ENCODE assay signal across 14 cellular contexts in the genomic region with DNA sequence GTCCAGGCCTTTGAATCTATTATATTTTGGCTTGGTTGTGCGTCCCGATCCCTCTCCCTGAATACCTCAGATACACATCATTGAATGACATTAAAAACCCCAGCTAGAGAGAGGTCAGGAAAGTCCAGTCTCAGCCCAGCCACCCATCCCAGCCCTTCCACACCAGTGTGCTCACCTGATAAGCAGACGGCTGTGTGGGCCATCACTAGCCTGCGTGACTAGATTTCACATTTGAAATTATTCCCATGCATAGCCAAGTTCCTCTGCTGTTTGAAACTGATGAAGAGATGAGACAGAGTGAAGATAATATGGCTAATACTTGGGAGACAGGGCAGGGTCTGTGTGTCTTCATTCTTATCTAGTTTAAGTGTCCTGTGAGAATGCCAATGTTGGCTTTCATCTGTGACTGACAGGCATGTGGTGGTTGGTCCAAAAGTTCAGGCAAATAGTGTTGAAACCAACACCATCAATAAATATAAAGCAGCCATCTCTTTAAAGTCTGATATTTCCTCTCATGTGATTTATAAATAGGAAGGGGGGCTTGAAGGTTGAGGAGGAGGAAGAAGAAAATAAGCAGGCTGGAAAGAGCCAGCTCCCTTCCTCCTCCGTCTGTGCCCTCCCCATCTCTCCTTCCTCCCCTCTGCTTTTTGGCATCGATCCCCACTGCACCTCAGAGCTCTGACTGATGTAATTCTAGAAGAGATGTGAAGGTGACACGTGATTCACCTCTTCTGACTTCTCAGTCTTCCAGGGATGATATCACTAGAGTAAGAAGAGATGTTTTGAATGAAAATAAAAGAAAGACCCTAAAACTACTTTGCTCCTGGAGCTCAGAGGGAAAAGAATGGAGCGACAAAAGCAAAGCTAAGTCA. TPM values are rescaled to one million over a fixed set of nuclear protein-coding genes. Genes with fewer than 3 reads are reported as not detected.
DNase-seq lines count a peak whose midpoint lies in the region; ATAC-seq, FAIRE-seq and TF ChIP-seq lines count a peak whose summit lies in the region.
"Had no signal": no experiment of that assay in that cellular context is flagged by ENCODE, and none has a peak within 500 bp of the region (broad histone marks: within the 10 kb centered on the region; RNA-seq: fewer than 3 reads in every experiment).

No MANE protein-coding gene starts in this region.

- H3K36me3 Mint-ChIP-seq in WTC11: no peaks in the 10 kb centered on the region
- peaks cover 0 to 7% of the 10 kb centered on the region in 2 donors for H3K36me3 Mint-ChIP-seq in naive B cell
- H3K36me3 Mint-ChIP-seq in naive thymus-derived CD8-positive, alpha-beta T cell: no peaks in the 10 kb centered on the region

- no peaks in the 10 kb centered on the region for H3K9me3 Mint-ChIP-seq in WTC11
- H3K9me3 Mint-ChIP-seq in naive B cell: peaks cover 0 to 5% (median 0%) of the 10 kb centered on the region in 7 donors
- H3K9me3 Mint-ChIP-seq in naive thymus-derived CD8-positive, alpha-beta T cell: no peaks in the 10 kb centered on the region
- H3K9me3 Mint-ChIP-seq: activated T-helper 2 cell treated with anti-CD3 and anti-CD28 coated beads, Interferon-gamma antibody, Interleukin-2, Interleukin-4, amounts not matched to agents 10 μg/mL and 5 μg/mL and 100 μg/mL, durations not matched to agents 14 hours and 24 hours and 36 hours had no signal

- intact Hi-C loops in posterior cingulate gyrus (cut with DNase I): loop anchor here (5.0 kb wide), 1 partner anchor 67 kb away; no protein-coding TSS in a partner anchor

- DNase-seq in DMS 273 (lab: John Stamatoyannopoulos, UW; ENCODE audit: unreplicated experiment) (peak; percentile 94), KBM-7 (peak; percentile 43), WTC11 (ENCODE audit: low spot score) (no peak), naive B cell (no peak), GM12891 (ENCODE audit: insufficient read length, low spot score) (no peak), posterior cingulate gyrus (no peak)
- DNase-seq in naive thymus-derived CD8-positive, alpha-beta T cell: no peak
- DNase-seq: Calu3, WERI-Rb-1 had no signal

- TF ChIP-seq POLR2A in GM12891 (IDR thresholded peaks at IDR 0.05; ENCODE audit: low read depth, low read length): no peak

- in situ Hi-C loops in KBM-7 (cut with MboI; ENCODE audit: low pct_unique_long_range_greater_than_20kb, low sequenced_read_pairs): loop anchor here (25.0 kb wide), 2 partner anchors 422 to 847 kb away; partner anchors contain the start of gene PPP1R2

- TF ChIP-seq CTCF in WTC11 (IDR thresholded peaks at IDR 0.05): no peak

- POLR2A ChIA-PET in WTC11 (lab: Charles Lee): interaction anchor here (1.0 kb wide), 1 partner anchor 16 kb away, joined by 3 read pairs; no protein-coding TSS in a partner anchor
- POLR2A ChIA-PET in naive thymus-derived CD8-positive, alpha-beta T cell (lab: Charles Lee): no interaction called here

- no peak for FAIRE-seq in GM12891 (lab: Jason Lieb, UNC)
- FAIRE-seq: endometrium, H1, keratinocyte had no signal

- H3K4me3 Mint-ChIP-seq in WTC11: no peak overlapping the region
- H3K4me3 Mint-ChIP-seq in naive B cell: peak overlapping the region; percentile 59 to 88 (median 77)
- H3K4me3 Mint-ChIP-seq in naive thymus-derived CD8-positive, alpha-beta T cell: no peak overlapping the region

- peaks cover 33% of the 10 kb centered on the region for H3K4me1 Mint-ChIP-seq in WTC11
- peaks cover 64 to 78% (median 73%) of the 10 kb centered on the region in 3 donors for H3K4me1 Mint-ChIP-seq in naive B cell
- peaks cover 12 to 57% (median 29%) of the 10 kb centered on the region in 4 donors for H3K4me1 Mint-ChIP-seq in naive thymus-derived CD8-positive, alpha-beta T cell

- no peak for ATAC-seq in WTC11
- ATAC-seq in naive B cell (ENCODE audit: low read depth in 2 of 2): no peak
- no peak for ATAC-seq in naive thymus-derived CD8-positive, alpha-beta T cell
- no peak for ATAC-seq in HG02759 (IDR thresholded peaks at IDR 0.05; ENCODE audit: unreplicated experiment)

- CTCF ChIA-PET in WTC11 (lab: Charles Lee): no interaction called here

- peaks cover 21% of the 10 kb centered on the region for H3K27me3 Mint-ChIP-seq in WTC11 (ENCODE audit: low read depth)
- H3K27me3 Mint-ChIP-seq in naive B cell: no peaks in the 10 kb centered on the region
- peaks cover 0 to 40% (median 8%) of the 10 kb centered on the region in 5 donors for H3K27me3 Mint-ChIP-seq in naive thymus-derived CD8-positive, alpha-beta T cell

- H3K27ac Mint-ChIP-seq in WTC11 (no peak overlapping the region), naive B cell (peak overlapping the region; percentile 91 to 97 (median 96))
- peak overlapping the region in 2 of 10 donors; percentile 16 to 55 for H3K27ac Mint-ChIP-seq in naive thymus-derived CD8-positive, alpha-beta T cell
- H3K27ac Mint-ChIP-seq: activated T-helper 2 cell treated with anti-CD3 and anti-CD28 coated beads, Interferon-gamma antibody, Interleukin-2, Interleukin-4, amounts not matched to agents 10 μg/mL and 5 μg/mL and 100 μg/mL, durations not matched to agents 14 hours and 24 hours and 36 hours had no signal

TF ChIP-seq in WTC11, 78 proteins besides CTCF, POLR2A, EP300 and RAD21:
- TF ChIP-seq SOX15 (CRISPR knock-in tag; IDR thresholded peaks at IDR 0.05): no peak
- TF ChIP-seq, protein P1, sequence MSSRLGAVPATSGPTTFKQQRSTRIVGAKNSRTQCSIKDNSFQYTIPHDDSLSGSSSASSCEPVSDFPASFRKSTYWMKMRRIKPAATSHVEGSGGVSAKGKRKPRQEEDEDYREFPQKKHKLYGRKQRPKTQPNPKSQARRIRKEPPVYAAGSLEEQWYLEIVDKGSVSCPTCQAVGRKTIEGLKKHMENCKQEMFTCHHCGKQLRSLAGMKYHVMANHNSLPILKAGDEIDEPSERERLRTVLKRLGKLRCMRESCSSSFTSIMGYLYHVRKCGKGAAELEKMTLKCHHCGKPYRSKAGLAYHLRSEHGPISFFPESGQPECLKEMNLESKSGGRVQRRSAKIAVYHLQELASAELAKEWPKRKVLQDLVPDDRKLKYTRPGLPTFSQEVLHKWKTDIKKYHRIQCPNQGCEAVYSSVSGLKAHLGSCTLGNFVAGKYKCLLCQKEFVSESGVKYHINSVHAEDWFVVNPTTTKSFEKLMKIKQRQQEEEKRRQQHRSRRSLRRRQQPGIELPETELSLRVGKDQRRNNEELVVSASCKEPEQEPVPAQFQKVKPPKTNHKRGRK (CRISPR knock-in tag; IDR thresholded peaks at IDR 0.05; ENCODE audit: borderline replicate concordance): no peak
- no peak for TF ChIP-seq RORB (CRISPR knock-in tag; IDR thresholded peaks at IDR 0.05)
- TF ChIP-seq GABPB1 (CRISPR knock-in tag; IDR thresholded peaks at IDR 0.05): peak; percentile 44; the same call in 1 of the 2 replicates
- TF ChIP-seq JAZF1 (CRISPR knock-in tag; IDR thresholded peaks at IDR 0.05): no peak

TF ChIP-seq in GM12891, 5 proteins besides CTCF, POLR2A, EP300 and RAD21:
- TF ChIP-seq TAF1 (IDR thresholded peaks at IDR 0.05; ENCODE audit: low read depth, low read length) (no peak), POU2F2 (IDR thresholded peaks at IDR 0.05; ENCODE audit: low read depth, low read length) (no peak), SPI1 (IDR thresholded peaks at IDR 0.05; ENCODE audit: low read depth, low read length) (no peak), POLR2AphosphoS5 (IDR thresholded peaks at IDR 0.05; ENCODE audit: low read depth, low read length) (no peak), PAX5 (IDR thresholded peaks at IDR 0.05; ENCODE audit: insufficient read depth, low read length, severe bottlenecking) (no peak)

RNA-seq across cellular contexts. Expression of gene FAM43A, which starts 5.1 kb away (rescaled TPM):
- total RNA-seq in WTC11 (2021): 2.6 to 3.8 TPM (median 3.7 TPM) in 3 replicates
- 10 to 100 TPM; 15.4 to 69.3 (median 35.4) TPM for polyA plus RNA-seq in naive B cell (ENCODE audit: low read depth in 6 of 6)
- 1 to 10 TPM; 3.5 to 3.8 TPM for total RNA-seq in naive thymus-derived CD8-positive, alpha-beta T cell
- 1 to 10 TPM in 1 of 3 donors, under 1 TPM in 2; 0.40 to 1.1 (median 0.53) TPM for polyA plus RNA-seq in naive thymus-derived CD8-positive, alpha-beta T cell
- 4.6 TPM for polyA plus RNA-seq in GM12891 (2012; ENCODE audit: low read depth, missing spikeins)

RNA-seq across cellular contexts. Expression of gene LSG1, which starts 18.7 kb away (rescaled TPM):
- total RNA-seq in WTC11 (2021): 42.9 to 45.8 TPM (median 44.1 TPM) in 3 replicates
- 10 to 100 TPM; 14.6 to 44.0 (median 21.1) TPM for polyA plus RNA-seq in naive B cell (ENCODE audit: low read depth in 6 of 6)
- total RNA-seq in naive thymus-derived CD8-positive, alpha-beta T cell: 10 to 100 TPM; 87.7 to 97.5 TPM
- polyA plus RNA-seq in naive thymus-derived CD8-positive, alpha-beta T cell: 10 to 100 TPM; 23.0 to 42.8 (median 24.8) TPM
- 21.1 TPM for polyA plus RNA-seq in GM12891 (2012; ENCODE audit: low read depth, missing spikeins)

RNA-seq across cellular contexts. Expression of gene TMEM44, which starts 57.5 kb away (rescaled TPM):
- 13.7 to 20.8 TPM (median 19.3 TPM) in 3 replicates for total RNA-seq in WTC11 (2021)
- polyA plus RNA-seq in naive B cell (ENCODE audit: low read depth in 6 of 6): 1 to 10 TPM in 2 of 6 donors, under 1 TPM in 3, not detected in 1; 0.60 to 2.4 (median 0.94) TPM
- 1 to 10 TPM; 3.4 to 4.6 TPM for total RNA-seq in naive thymus-derived CD8-positive, alpha-beta T cell
- polyA plus RNA-seq in naive thymus-derived CD8-positive, alpha-beta T cell: 1 to 10 TPM in 2 of 3 donors, under 1 TPM in 1; 0.14 to 2.0 (median 1.6) TPM
- polyA plus RNA-seq in GM12891 (2012; ENCODE audit: low read depth, missing spikeins): 5.9 TPM

Comparison
In these comparisons a context has a peak if more than half of its experiments do, and no peak if none do; other contexts are left out.
1. DNase-seq: peak in DMS 273 (single experiment) and KBM-7 (single experiment); none in WTC11 (single experiment), naive B cell (single experiment), naive thymus-derived CD8-positive, alpha-beta T cell (0 of 10), GM12891 (single experiment) and posterior cingulate gyrus (0 of 10).
2. H3K4me3 Mint-ChIP-seq: peak in naive B cell (8 of 8); none in WTC11 (single experiment) and naive thymus-derived CD8-positive, alpha-beta T cell (0 of 10).